24 cellular contexts compared by ENCODE assay signal in the genomic region with DNA sequence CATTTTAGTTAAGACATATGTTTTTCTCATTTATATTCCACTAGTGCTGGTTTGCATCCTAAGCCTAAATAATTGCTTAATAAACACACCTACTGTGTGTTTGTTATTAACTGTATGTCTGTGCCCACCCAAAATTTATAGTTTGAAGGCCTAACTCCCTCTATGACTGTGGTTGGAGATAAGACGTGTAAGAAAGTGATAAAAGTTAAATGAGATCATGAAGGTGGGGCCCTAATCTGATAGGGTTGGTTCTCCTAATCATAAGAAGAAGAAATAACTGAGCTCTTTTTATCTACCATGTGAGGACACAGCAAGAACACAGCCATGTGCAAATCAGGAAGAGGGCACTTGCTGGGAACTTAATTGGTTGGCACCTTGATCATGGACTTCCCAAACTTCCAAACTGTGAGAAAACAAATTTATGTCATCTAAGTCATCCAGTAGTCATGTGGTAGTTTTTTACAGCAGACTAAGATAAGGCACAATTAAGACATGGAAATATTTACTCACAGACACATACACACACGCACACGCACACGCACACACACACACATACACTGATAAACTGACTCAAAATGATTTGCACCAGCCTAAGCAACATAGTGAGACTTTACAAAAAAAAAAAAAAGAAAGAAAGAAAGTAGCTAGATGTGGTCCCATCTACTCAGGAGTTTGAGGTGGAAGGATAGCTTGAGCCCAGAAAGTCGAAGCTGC.
"Had no signal": no experiment of that assay in that cellular context is flagged by ENCODE, and none has a peak within 500 bp of the region (broad histone marks: within the 10 kb centered on the region; RNA-seq: fewer than 3 reads in every experiment).

No MANE protein-coding gene starts in this region.

- DNase-seq: islet precursor cell; left ventricle myocardium inferior; midbrain; naive thymus-derived CD4-positive, alpha-beta T cell; nucleus accumbens; right lobe of liver; stimulated activated CD4-positive, alpha-beta T cell treated with anti-CD3 and anti-CD28 coated beads, Interleukin-1b, Interleukin-23, amount 100 ng/mL, for 48 hours; stimulated activated CD4-positive, alpha-beta T cell treated with anti-CD3 and anti-CD28 coated beads, Interleukin-2, amount 100 ng/mL, for 48 hours; stimulated activated CD4-positive, alpha-beta T cell treated with anti-CD3 and anti-CD28 coated beads, Interleukin-4, amount 100 ng/mL, for 4 hours; stimulated activated CD8-positive, alpha-beta memory T cell treated with anti-CD3 and anti-CD28 coated beads, Interleukin-4, amount 100 ng/mL, for 48 hours; stimulated activated naive CD4-positive, alpha-beta T cell treated with Interleukin-2 at 50 U/mL for 16 hours; stimulated activated naive CD8-positive, alpha-beta T cell treated with anti-CD3 and anti-CD28 coated beads, Interleukin-15, amount 100 ng/mL, for 72 hours; substantia nigra; uterus had no signal

- H3K4me1 ChIP-seq: left ventricle myocardium inferior, right atrium auricular region, right lobe of liver, tibial nerve, uterus had no signal

- H3K36me3 ChIP-seq: left ventricle myocardium inferior, right atrium auricular region, right lobe of liver, tibial nerve, uterus had no signal

- H3K27ac Mint-ChIP-seq: naive thymus-derived CD4-positive, alpha-beta T cell; natural killer cell treated with Interleukin-12 subunit alpha and Interleukin-12 subunit beta and Interleukin-15 and Interleukin-18, amount 100 ng/mL, for 72 hours; progenitor cell of endocrine pancreas; stimulated activated memory B cell treated with anti-CD40 and anti-IgM and Interleukin-4, amounts not matched to agents 10 μg/mL and 1 μg/mL and 100 μg/mL, for 72 hours; stimulated activated naive CD8-positive, alpha-beta T cell treated with anti-CD3 and anti-CD28 coated beads, Interleukin-15, amount 100 ng/mL, for 72 hours; type B pancreatic cell had no signal

- H3K9me3 Mint-ChIP-seq: stimulated activated memory B cell treated with anti-CD40 and anti-IgM and Interleukin-4, amounts not matched to agents 10 μg/mL and 1 μg/mL and 100 μg/mL, for 72 hours; type B pancreatic cell had no signal

- H3K9me3 ChIP-seq: left ventricle myocardium inferior, mucosa of descending colon, right atrium auricular region, right lobe of liver, tibial nerve, uterus had no signal

- H3K27me3 ChIP-seq: hepatocyte, right atrium auricular region, right lobe of liver, tibial nerve, uterus had no signal

- H2AFZ ChIP-seq: hepatocyte had no signal

- H3K4me2 ChIP-seq: hepatocyte, smooth muscle cell had no signal

- H3K4me3 ChIP-seq: hepatocyte, left ventricle myocardium inferior, lung, mucosa of descending colon, right atrium auricular region, right lobe of liver, smooth muscle cell, tibial nerve, uterus had no signal

- ATAC-seq: mucosa of descending colon; naive thymus-derived CD4-positive, alpha-beta T cell; natural killer cell treated with Interleukin-12 subunit alpha and Interleukin-12 subunit beta and Interleukin-15 and Interleukin-18, amount 100 ng/mL, for 72 hours; right lobe of liver; stimulated activated memory B cell treated with anti-CD40 and anti-IgM and Interleukin-4, amounts not matched to agents 10 μg/mL and 1 μg/mL and 100 μg/mL, for 72 hours; stimulated activated naive CD8-positive, alpha-beta T cell treated with anti-CD3 and anti-CD28 coated beads, Interleukin-15, amount 100 ng/mL, for 72 hours had no signal

- H3K79me2 ChIP-seq: hepatocyte had no signal

- H3K27ac ChIP-seq: hepatocyte, left ventricle myocardium inferior, right atrium auricular region, right lobe of liver, tibial nerve, uterus had no signal

- H3K36me3 Mint-ChIP-seq: naive thymus-derived CD4-positive, alpha-beta T cell; natural killer cell treated with Interleukin-12 subunit alpha and Interleukin-12 subunit beta and Interleukin-15 and Interleukin-18, amount 100 ng/mL, for 72 hours; stimulated activated memory B cell treated with anti-CD40 and anti-IgM and Interleukin-4, amounts not matched to agents 10 μg/mL and 1 μg/mL and 100 μg/mL, for 72 hours had no signal
